Comparison of ENCODE assay signal across 29 cellular contexts in genomic region chr3:166613365-166613764, GRCh38.
"Had no signal": no experiment of that assay in that cellular context is flagged by ENCODE, and none has a peak within 500 bp of the region (broad histone marks: within the 10 kb centered on the region; RNA-seq: fewer than 3 reads in every experiment).

No MANE protein-coding gene starts in this region.

- DNase-seq: activated CD4-positive, alpha-beta memory T cell treated with anti-CD3 and anti-CD28 coated beads, Interleukin-2, amount 10 ng/mL, durations not matched to agents 7 days and 5 days; activated CD4-positive, alpha-beta T cell treated with anti-CD3 and anti-CD28 coated beads for 1 hour; activated CD4-positive, alpha-beta T cell treated with anti-CD3 and anti-CD28 coated beads for 4 hours; activated CD4-positive, alpha-beta T cell treated with anti-CD3 and anti-CD28 coated beads, Interleukin-2, amount 10 ng/mL, durations not matched to agents 7 days and 5 days; activated CD4-positive, alpha-beta T cell treated with anti-CD3 and anti-CD28 coated beads, Interleukin-2, amount 50 U/mL, for 4 hours; activated CD8-positive, alpha-beta memory T cell treated with anti-CD3 and anti-CD28 coated beads, Interleukin-2, amount 50 U/mL, for 48 hours; activated gamma-delta T cell; activated naive CD4-positive, alpha-beta T cell; activated naive CD4-positive, alpha-beta T cell treated with anti-CD3 and anti-CD28 coated beads, Interleukin-2, amount 10 ng/mL, durations not matched to agents 7 days and 5 days; activated naive CD8-positive, alpha-beta T cell treated with anti-CD3 and anti-CD28 coated beads, Interleukin-2, amount 10 ng/mL, durations not matched to agents 7 days and 5 days; activated T-cell treated with anti-CD3 and anti-CD28 coated beads for 4 hours; activated T-cell treated with anti-CD3 and anti-CD28 coated beads, Interleukin-2, amount 50 U/mL, for 24 hours; activated T-cell treated with anti-CD3 and anti-CD28 coated beads, Interleukin-2, amount 50 U/mL, for 72 hours; central memory CD4-positive, alpha-beta T cell; cerebellar nuclear complex; dorsolateral prefrontal cortex; effector memory CD8-positive, alpha-beta T cell; esophagus squamous epithelium; heart left ventricle had no signal

- H3K27me3 ChIP-seq: ascending aorta, breast epithelium, cardiac muscle cell, dorsolateral prefrontal cortex, esophagus squamous epithelium, heart left ventricle had no signal

- H3K27me3 Mint-ChIP-seq: activated CD4-positive, alpha-beta memory T cell treated with anti-CD3 and anti-CD28 coated beads, Interleukin-2, amount 10 ng/mL, durations not matched to agents 7 days and 5 days; activated CD4-positive, alpha-beta T cell treated with anti-CD3 and anti-CD28 coated beads, Interleukin-2, amount 10 ng/mL, durations not matched to agents 7 days and 5 days; activated naive CD4-positive, alpha-beta T cell treated with anti-CD3 and anti-CD28 coated beads, Interleukin-2, amount 10 ng/mL, durations not matched to agents 7 days and 5 days; activated naive CD8-positive, alpha-beta T cell treated with anti-CD3 and anti-CD28 coated beads, Interleukin-2, amount 10 ng/mL, durations not matched to agents 7 days and 5 days; activated T-cell treated with anti-CD3 and anti-CD28 coated beads, Interleukin-2, amount 50 U/mL, for 24 hours; brain; dendritic cell treated with granulocyte-macrophage colony-stimulating factor and Interleukin-4, amounts not matched to agents 40 ng/mL and 50 ng/mL, for 4 days; effector memory CD8-positive, alpha-beta T cell had no signal

- H3K27ac Mint-ChIP-seq: activated CD4-positive, alpha-beta memory T cell treated with anti-CD3 and anti-CD28 coated beads, Interleukin-2, amount 10 ng/mL, durations not matched to agents 7 days and 5 days; activated CD4-positive, alpha-beta T cell treated with anti-CD3 and anti-CD28 coated beads, Interleukin-2, amount 10 ng/mL, durations not matched to agents 7 days and 5 days; activated naive CD4-positive, alpha-beta T cell treated with anti-CD3 and anti-CD28 coated beads, Interleukin-2, amount 10 ng/mL, durations not matched to agents 7 days and 5 days; activated naive CD4-positive, alpha-beta T cell treated with anti-CD3 and anti-CD28 coated beads, Interleukin-2, amount 50 U/mL, for 72 hours; activated naive CD8-positive, alpha-beta T cell treated with anti-CD3 and anti-CD28 coated beads, Interleukin-2, amount 10 ng/mL, durations not matched to agents 7 days and 5 days; activated T-cell treated with anti-CD3 and anti-CD28 coated beads, Interleukin-2, amount 50 U/mL, for 24 hours; activated T-cell treated with anti-CD3 and anti-CD28 coated beads, Interleukin-2, amount 50 U/mL, for 72 hours; brain; dendritic cell treated with granulocyte-macrophage colony-stimulating factor and Interleukin-4, amounts not matched to agents 40 ng/mL and 50 ng/mL, for 4 days; effector memory CD8-positive, alpha-beta T cell; WTC11 had no signal

- H3K36me3 ChIP-seq: ascending aorta, breast epithelium, cardiac muscle cell, esophagus squamous epithelium, heart left ventricle had no signal

- H3K9me3 Mint-ChIP-seq: activated CD4-positive, alpha-beta T cell treated with anti-CD3 and anti-CD28 coated beads, Interleukin-2, amount 10 ng/mL, durations not matched to agents 7 days and 5 days had no signal

- H3K4me3 Mint-ChIP-seq: activated CD4-positive, alpha-beta memory T cell treated with anti-CD3 and anti-CD28 coated beads, Interleukin-2, amount 10 ng/mL, durations not matched to agents 7 days and 5 days; activated CD4-positive, alpha-beta T cell treated with anti-CD3 and anti-CD28 coated beads, Interleukin-2, amount 10 ng/mL, durations not matched to agents 7 days and 5 days; activated naive CD4-positive, alpha-beta T cell treated with anti-CD3 and anti-CD28 coated beads, Interleukin-2, amount 10 ng/mL, durations not matched to agents 7 days and 5 days; activated naive CD8-positive, alpha-beta T cell treated with anti-CD3 and anti-CD28 coated beads, Interleukin-2, amount 10 ng/mL, durations not matched to agents 7 days and 5 days; activated T-cell treated with anti-CD3 and anti-CD28 coated beads, Interleukin-2, amount 50 U/mL, for 24 hours; activated T-cell treated with anti-CD3 and anti-CD28 coated beads, Interleukin-2, amount 50 U/mL, for 72 hours; brain; dendritic cell treated with granulocyte-macrophage colony-stimulating factor and Interleukin-4, amounts not matched to agents 40 ng/mL and 50 ng/mL, for 4 days; effector memory CD8-positive, alpha-beta T cell; WTC11 had no signal

- H3K4me3 ChIP-seq: ascending aorta, breast epithelium, cardiac muscle cell, coronary artery, dorsolateral prefrontal cortex, esophagus squamous epithelium, heart left ventricle had no signal

- H3K36me3 Mint-ChIP-seq: activated naive CD4-positive, alpha-beta T cell treated with anti-CD3 and anti-CD28 coated beads, Interleukin-2, amount 10 ng/mL, durations not matched to agents 7 days and 5 days; activated naive CD8-positive, alpha-beta T cell treated with anti-CD3 and anti-CD28 coated beads, Interleukin-2, amount 10 ng/mL, durations not matched to agents 7 days and 5 days; brain had no signal

- H3K4me1 Mint-ChIP-seq: activated CD4-positive, alpha-beta memory T cell treated with anti-CD3 and anti-CD28 coated beads, Interleukin-2, amount 10 ng/mL, durations not matched to agents 7 days and 5 days; activated CD4-positive, alpha-beta T cell treated with anti-CD3 and anti-CD28 coated beads, Interleukin-2, amount 10 ng/mL, durations not matched to agents 7 days and 5 days; activated naive CD4-positive, alpha-beta T cell treated with anti-CD3 and anti-CD28 coated beads, Interleukin-2, amount 10 ng/mL, durations not matched to agents 7 days and 5 days; activated naive CD8-positive, alpha-beta T cell treated with anti-CD3 and anti-CD28 coated beads, Interleukin-2, amount 10 ng/mL, durations not matched to agents 7 days and 5 days; brain had no signal

- H3K27ac ChIP-seq: ascending aorta, breast epithelium, cardiac muscle cell, coronary artery, dorsolateral prefrontal cortex, epithelial cell of prostate, esophagus squamous epithelium, heart left ventricle, VCaP had no signal

- H3K4me1 ChIP-seq: ascending aorta, breast epithelium, esophagus squamous epithelium, heart left ventricle had no signal
